In the genomic region with DNA sequence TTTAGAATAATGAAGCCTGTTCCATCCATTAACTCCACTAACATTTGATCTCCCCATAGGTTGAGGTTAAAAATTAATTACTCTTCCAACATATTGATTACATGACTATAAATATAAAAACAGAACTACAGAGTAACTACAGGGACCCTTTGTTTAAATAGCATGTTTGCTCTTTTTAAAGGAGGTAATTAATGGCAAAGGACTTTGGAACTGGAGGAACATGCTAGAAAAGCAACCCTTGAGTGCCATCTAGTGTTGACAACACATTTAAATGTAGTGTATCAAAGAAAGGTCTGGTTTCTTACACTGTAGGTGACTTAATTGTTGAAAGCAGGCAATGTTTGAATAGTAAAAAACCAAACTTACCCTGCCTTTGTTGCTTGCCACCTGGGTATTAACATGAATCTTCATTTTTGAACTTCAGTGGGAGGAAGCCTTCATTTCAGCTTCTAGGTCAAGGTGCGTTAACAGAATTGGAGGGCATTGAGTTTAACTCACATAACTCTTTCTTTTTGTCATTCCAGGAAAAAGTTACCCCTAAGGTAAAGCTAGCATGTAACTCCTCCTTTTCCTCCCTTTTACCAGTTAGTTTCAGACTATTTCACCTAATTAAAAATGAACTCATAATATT, we compare ENCODE assay signal across 1 cellular context.
TF ChIP-seq lines count a peak whose summit lies in the region.

No MANE protein-coding gene starts in this region.

TF ChIP-seq in HepG2, 621 proteins besides CTCF, POLR2A, EP300 and RAD21 (continued from another document and continues in another):
- TF ChIP-seq CCDC6 (CRISPR knock-in tag; IDR thresholded peaks at IDR 0.05) = no peak
- TF ChIP-seq, protein P1, sequence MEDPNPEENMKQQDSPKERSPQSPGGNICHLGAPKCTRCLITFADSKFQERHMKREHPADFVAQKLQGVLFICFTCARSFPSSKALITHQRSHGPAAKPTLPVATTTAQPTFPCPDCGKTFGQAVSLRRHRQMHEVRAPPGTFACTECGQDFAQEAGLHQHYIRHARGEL (CRISPR knock-in tag; IDR thresholded peaks at IDR 0.05) = no peak
- TF ChIP-seq, protein P2, sequence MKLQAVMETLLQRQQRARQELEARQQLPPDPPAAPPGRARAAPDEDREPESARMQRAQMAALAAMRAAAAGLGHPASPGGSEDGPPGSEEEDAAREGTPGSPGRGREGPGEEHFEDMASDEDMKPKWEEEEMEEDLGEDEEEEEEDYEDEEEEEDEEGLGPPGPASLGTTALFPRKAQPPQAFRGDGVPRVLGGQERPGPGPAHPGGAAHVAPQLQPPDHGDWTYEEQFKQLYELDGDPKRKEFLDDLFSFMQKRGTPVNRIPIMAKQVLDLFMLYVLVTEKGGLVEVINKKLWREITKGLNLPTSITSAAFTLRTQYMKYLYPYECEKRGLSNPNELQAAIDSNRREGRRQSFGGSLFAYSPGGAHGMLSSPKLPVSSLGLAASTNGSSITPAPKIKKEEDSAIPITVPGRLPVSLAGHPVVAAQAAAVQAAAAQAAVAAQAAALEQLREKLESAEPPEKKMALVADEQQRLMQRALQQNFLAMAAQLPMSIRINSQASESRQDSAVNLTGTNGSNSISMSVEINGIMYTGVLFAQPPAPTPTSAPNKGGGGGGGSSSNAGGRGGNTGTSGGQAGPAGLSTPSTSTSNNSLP (IDR thresholded peaks at IDR 0.05; ENCODE audit: low read depth, low read length) = peak; percentile 99
- no peak for TF ChIP-seq ZNF180 (CRISPR knock-in tag; IDR thresholded peaks at IDR 0.05; ENCODE audit: borderline replicate concordance, low read depth)
- no peak for TF ChIP-seq ISX (CRISPR knock-in tag; conservative IDR thresholded peaks at IDR 0.05)
- TF ChIP-seq SRSF4 (IDR thresholded peaks at IDR 0.05; ENCODE audit: low read depth, low read length, poor library complexity, severe bottlenecking) = no peak
- no peak for TF ChIP-seq ZNF382 (CRISPR knock-in tag; IDR thresholded peaks at IDR 0.05; ENCODE audit: borderline replicate concordance)
- TF ChIP-seq, protein P3, sequence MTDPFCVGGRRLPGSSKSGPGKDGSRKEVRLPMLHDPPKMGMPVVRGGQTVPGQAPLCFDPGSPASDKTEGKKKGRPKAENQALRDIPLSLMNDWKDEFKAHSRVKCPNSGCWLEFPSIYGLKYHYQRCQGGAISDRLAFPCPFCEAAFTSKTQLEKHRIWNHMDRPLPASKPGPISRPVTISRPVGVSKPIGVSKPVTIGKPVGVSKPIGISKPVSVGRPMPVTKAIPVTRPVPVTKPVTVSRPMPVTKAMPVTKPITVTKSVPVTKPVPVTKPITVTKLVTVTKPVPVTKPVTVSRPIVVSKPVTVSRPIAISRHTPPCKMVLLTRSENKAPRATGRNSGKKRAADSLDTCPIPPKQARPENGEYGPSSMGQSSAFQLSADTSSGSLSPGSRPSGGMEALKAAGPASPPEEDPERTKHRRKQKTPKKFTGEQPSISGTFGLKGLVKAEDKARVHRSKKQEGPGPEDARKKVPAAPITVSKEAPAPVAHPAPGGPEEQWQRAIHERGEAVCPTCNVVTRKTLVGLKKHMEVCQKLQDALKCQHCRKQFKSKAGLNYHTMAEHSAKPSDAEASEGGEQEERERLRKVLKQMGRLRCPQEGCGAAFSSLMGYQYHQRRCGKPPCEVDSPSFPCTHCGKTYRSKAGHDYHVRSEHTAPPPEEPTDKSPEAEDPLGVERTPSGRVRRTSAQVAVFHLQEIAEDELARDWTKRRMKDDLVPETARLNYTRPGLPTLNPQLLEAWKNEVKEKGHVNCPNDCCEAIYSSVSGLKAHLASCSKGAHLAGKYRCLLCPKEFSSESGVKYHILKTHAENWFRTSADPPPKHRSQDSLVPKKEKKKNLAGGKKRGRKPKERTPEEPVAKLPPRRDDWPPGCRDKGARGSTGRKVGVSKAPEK (CRISPR knock-in tag; IDR thresholded peaks at IDR 0.05; ENCODE audit: borderline replicate concordance) = 0 out of 2 replicates have a peak, but pooled peaks have one; percentile 80
- TF ChIP-seq ZNF737 (CRISPR knock-in tag; IDR thresholded peaks at IDR 0.05; ENCODE audit: borderline replicate concordance) = no peak
- TF ChIP-seq TCF12 (IDR thresholded peaks at IDR 0.05) = no peak
- no peak for TF ChIP-seq TCF12 (CRISPR knock-in tag; IDR thresholded peaks at IDR 0.05)
- no peak for TF ChIP-seq NFE2L2 (IDR thresholded peaks at IDR 0.05; ENCODE audit: low read length)
- TF ChIP-seq, protein P4, sequence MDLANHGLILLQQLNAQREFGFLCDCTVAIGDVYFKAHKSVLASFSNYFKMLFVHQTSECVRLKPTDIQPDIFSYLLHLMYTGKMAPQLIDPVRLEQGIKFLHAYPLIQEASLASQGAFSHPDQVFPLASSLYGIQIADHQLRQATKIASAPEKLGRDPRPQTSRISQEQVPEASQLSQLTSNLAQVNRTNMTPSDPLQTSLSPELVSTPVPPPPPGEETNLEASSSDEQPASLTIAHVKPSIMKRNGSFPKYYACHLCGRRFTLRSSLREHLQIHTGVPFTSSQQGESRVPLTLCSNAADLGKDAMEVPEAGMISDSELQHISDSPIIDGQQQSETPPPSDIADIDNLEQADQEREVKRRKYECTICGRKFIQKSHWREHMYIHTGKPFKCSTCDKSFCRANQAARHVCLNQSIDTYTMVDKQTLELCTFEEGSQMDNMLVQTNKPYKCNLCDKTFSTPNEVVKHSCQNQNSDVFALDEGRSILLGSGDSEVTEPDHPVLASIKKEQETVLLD (CRISPR knock-in tag; IDR thresholded peaks at IDR 0.05; ENCODE audit: low read depth) = no peak
- TF ChIP-seq ZNF530 (CRISPR knock-in tag; IDR thresholded peaks at IDR 0.05; ENCODE audit: low read depth) = no peak
- TF ChIP-seq, protein P5, sequence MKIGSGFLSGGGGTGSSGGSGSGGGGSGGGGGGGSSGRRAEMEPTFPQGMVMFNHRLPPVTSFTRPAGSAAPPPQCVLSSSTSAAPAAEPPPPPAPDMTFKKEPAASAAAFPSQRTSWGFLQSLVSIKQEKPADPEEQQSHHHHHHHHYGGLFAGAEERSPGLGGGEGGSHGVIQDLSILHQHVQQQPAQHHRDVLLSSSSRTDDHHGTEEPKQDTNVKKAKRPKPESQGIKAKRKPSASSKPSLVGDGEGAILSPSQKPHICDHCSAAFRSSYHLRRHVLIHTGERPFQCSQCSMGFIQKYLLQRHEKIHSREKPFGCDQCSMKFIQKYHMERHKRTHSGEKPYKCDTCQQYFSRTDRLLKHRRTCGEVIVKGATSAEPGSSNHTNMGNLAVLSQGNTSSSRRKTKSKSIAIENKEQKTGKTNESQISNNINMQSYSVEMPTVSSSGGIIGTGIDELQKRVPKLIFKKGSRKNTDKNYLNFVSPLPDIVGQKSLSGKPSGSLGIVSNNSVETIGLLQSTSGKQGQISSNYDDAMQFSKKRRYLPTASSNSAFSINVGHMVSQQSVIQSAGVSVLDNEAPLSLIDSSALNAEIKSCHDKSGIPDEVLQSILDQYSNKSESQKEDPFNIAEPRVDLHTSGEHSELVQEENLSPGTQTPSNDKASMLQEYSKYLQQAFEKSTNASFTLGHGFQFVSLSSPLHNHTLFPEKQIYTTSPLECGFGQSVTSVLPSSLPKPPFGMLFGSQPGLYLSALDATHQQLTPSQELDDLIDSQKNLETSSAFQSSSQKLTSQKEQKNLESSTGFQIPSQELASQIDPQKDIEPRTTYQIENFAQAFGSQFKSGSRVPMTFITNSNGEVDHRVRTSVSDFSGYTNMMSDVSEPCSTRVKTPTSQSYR (CRISPR knock-in tag; IDR thresholded peaks at IDR 0.05; ENCODE audit: borderline replicate concordance) = no peak
- peak; percentile 92 for TF ChIP-seq PPARG (CRISPR knock-in tag; conservative IDR thresholded peaks at IDR 0.05)
- TF ChIP-seq, protein P6, sequence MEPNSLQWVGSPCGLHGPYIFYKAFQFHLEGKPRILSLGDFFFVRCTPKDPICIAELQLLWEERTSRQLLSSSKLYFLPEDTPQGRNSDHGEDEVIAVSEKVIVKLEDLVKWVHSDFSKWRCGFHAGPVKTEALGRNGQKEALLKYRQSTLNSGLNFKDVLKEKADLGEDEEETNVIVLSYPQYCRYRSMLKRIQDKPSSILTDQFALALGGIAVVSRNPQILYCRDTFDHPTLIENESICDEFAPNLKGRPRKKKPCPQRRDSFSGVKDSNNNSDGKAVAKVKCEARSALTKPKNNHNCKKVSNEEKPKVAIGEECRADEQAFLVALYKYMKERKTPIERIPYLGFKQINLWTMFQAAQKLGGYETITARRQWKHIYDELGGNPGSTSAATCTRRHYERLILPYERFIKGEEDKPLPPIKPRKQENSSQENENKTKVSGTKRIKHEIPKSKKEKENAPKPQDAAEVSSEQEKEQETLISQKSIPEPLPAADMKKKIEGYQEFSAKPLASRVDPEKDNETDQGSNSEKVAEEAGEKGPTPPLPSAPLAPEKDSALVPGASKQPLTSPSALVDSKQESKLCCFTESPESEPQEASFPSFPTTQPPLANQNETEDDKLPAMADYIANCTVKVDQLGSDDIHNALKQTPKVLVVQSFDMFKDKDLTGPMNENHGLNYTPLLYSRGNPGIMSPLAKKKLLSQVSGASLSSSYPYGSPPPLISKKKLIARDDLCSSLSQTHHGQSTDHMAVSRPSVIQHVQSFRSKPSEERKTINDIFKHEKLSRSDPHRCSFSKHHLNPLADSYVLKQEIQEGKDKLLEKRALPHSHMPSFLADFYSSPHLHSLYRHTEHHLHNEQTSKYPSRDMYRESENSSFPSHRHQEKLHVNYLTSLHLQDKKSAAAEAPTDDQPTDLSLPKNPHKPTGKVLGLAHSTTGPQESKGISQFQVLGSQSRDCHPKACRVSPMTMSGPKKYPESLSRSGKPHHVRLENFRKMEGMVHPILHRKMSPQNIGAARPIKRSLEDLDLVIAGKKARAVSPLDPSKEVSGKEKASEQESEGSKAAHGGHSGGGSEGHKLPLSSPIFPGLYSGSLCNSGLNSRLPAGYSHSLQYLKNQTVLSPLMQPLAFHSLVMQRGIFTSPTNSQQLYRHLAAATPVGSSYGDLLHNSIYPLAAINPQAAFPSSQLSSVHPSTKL (CRISPR knock-in tag; IDR thresholded peaks at IDR 0.05) = peak; percentile 93
- no peak for TF ChIP-seq ZFP41 (CRISPR knock-in tag; IDR thresholded peaks at IDR 0.05; ENCODE audit: borderline replicate concordance)
- TF ChIP-seq, protein P7, sequence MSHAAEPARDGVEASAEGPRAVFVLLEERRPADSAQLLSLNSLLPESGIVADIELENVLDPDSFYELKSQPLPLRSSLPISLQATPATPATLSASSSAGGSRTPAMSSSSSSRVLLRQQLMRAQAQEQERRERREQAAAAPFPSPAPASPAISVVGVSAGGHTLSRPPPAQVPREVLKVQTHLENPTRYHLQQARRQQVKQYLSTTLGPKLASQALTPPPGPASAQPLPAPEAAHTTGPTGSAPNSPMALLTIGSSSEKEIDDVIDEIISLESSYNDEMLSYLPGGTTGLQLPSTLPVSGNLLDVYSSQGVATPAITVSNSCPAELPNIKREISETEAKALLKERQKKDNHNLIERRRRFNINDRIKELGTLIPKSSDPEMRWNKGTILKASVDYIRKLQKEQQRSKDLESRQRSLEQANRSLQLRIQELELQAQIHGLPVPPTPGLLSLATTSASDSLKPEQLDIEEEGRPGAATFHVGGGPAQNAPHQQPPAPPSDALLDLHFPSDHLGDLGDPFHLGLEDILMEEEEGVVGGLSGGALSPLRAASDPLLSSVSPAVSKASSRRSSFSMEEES (CRISPR knock-in tag; IDR thresholded peaks at IDR 0.05) = 0 out of 2 replicates have a peak, but pooled peaks have one; percentile 23
- TF ChIP-seq, protein P8, sequence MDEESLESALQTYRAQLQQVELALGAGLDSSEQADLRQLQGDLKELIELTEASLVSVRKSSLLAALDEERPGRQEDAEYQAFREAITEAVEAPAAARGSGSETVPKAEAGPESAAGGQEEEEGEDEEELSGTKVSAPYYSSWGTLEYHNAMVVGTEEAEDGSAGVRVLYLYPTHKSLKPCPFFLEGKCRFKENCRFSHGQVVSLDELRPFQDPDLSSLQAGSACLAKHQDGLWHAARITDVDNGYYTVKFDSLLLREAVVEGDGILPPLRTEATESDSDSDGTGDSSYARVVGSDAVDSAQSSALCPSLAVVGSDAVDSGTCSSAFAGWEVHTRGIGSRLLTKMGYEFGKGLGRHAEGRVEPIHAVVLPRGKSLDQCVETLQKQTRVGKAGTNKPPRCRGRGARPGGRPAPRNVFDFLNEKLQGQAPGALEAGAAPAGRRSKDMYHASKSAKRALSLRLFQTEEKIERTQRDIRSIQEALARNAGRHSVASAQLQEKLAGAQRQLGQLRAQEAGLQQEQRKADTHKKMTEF (CRISPR knock-in tag; IDR thresholded peaks at IDR 0.05) = peak; percentile 56
- no peak for TF ChIP-seq XBP1 (CRISPR knock-in tag; IDR thresholded peaks at IDR 0.05)
- no peak for TF ChIP-seq MIER2 (CRISPR knock-in tag; IDR thresholded peaks at IDR 0.05)
- TF ChIP-seq KLF12 (CRISPR knock-in tag; IDR thresholded peaks at IDR 0.05; ENCODE audit: borderline replicate concordance) = no peak
- TF ChIP-seq RCOR2 (CRISPR knock-in tag; IDR thresholded peaks at IDR 0.05) = peak; percentile 75; the same call in 1 of the 2 replicates
- TF ChIP-seq KLF9 (CRISPR knock-in tag; IDR thresholded peaks at IDR 0.05; ENCODE audit: low read depth) = no peak
- TF ChIP-seq, protein P9, sequence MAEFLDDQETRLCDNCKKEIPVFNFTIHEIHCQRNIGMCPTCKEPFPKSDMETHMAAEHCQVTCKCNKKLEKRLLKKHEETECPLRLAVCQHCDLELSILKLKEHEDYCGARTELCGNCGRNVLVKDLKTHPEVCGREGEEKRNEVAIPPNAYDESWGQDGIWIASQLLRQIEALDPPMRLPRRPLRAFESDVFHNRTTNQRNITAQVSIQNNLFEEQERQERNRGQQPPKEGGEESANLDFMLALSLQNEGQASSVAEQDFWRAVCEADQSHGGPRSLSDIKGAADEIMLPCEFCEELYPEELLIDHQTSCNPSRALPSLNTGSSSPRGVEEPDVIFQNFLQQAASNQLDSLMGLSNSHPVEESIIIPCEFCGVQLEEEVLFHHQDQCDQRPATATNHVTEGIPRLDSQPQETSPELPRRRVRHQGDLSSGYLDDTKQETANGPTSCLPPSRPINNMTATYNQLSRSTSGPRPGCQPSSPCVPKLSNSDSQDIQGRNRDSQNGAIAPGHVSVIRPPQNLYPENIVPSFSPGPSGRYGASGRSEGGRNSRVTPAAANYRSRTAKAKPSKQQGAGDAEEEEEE (CRISPR knock-in tag; IDR thresholded peaks at IDR 0.05; ENCODE audit: borderline replicate concordance) = no peak
- TF ChIP-seq, protein P10, sequence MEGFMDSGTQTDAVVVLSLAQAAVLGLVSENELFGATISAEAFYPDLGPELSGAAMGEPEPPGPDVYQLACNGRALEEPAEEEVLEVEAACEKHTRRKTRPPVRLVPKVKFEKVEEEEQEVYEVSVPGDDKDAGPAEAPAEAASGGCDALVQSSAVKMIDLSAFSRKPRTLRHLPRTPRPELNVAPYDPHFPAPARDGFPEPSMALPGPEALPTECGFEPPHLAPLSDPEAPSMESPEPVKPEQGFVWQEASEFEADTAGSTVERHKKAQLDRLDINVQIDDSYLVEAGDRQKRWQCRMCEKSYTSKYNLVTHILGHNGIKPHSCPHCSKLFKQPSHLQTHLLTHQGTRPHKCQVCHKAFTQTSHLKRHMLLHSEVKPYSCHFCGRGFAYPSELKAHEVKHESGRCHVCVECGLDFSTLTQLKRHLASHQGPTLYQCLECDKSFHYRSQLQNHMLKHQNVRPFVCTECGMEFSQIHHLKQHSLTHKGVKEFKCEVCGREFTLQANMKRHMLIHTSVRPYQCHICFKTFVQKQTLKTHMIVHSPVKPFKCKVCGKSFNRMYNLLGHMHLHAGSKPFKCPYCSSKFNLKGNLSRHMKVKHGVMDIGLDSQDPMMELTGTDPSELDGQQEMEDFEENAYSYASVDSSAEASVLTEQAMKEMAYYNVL (CRISPR knock-in tag; IDR thresholded peaks at IDR 0.05; ENCODE audit: borderline replicate concordance) = no peak
- no peak for TF ChIP-seq POLR2G (IDR thresholded peaks at IDR 0.05; ENCODE audit: low read depth, low read length)
